ENCODE assay signal across 1 cellular context in the genomic region with DNA sequence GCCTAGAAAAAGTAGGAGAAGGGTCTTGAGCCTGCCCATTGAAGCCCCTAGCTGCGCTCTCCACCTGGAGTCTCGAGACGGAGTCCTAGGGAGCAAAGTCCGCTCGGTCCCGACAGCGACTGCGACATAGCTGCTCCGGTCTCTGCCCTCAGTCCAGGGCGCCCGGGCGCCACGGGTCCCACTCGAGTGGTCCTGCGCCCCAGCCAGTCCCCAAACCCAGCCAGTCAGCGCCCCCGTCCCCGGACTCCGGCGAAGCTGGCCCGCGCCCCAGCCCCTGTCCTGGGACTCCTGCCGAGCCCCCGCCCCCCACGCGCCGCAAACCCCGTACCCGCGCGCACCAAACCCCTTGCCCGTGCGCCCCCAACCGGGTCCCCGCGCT.
TF ChIP-seq lines count a peak whose summit lies in the region.

No MANE protein-coding gene starts in this region.

TF ChIP-seq in SK-N-SH, 30 proteins besides CTCF, POLR2A, EP300 and RAD21 (continued from another document):
- no peak for TF ChIP-seq REST (IDR thresholded peaks at IDR 0.05; ENCODE audit: low read depth, low read length)
- no peak for TF ChIP-seq MEF2A (IDR thresholded peaks at IDR 0.05; ENCODE audit: borderline replicate concordance, low read depth)
TF ChIP-seq in SK-N-SH: peak in this region for 0.
